In genomic region chr1:211261229-211261628, GRCh38 we compare ENCODE assay signal across 8 cellular contexts. TPM values are rescaled to one million over a fixed set of nuclear protein-coding genes. Genes with fewer than 3 reads are reported as not detected.
DNase-seq lines count a peak whose midpoint lies in the region; ATAC-seq and TF ChIP-seq lines count a peak whose summit lies in the region.

No MANE protein-coding gene starts in this region.

- H3K27me3 ChIP-seq in SJSA1 (replicated peaks): no peaks in the 10 kb centered on the region
- no peaks in the 10 kb centered on the region for H3K27me3 ChIP-seq in fibroblast of lung (ENCODE audit: control insufficient read depth, insufficient read depth, low read length)

- DNase-seq in GM12865 (ENCODE audit: low read depth) (no peak), SJSA1 (ENCODE audit: low read depth in 1 of 2, low spot score in 2 of 2) (no peak), fibroblast of lung (ENCODE audit: low read depth in 2 of 2) (no peak), retinal pigment epithelial cell (ENCODE audit: low read depth) (no peak), SW480 (ENCODE audit: low spot score) (no peak)
- DNase-seq in activated CD4-positive, alpha-beta T cell treated with anti-CD3 and anti-CD28 coated beads for 1 hour: no peak

- H3K27ac ChIP-seq in SJSA1: no peak overlapping the region
- H3K27ac ChIP-seq in fibroblast of lung (ENCODE audit: insufficient read depth, low read length): no peak overlapping the region

- no peaks in the 10 kb centered on the region for H3K9me3 ChIP-seq in SJSA1 (replicated peaks)
- no peaks in the 10 kb centered on the region for H3K9me3 ChIP-seq in fibroblast of lung (ENCODE audit: control insufficient read depth, insufficient read depth, low read depth, low read length)

- H4K20me1 ChIP-seq in fibroblast of lung (ENCODE audit: control insufficient read depth, extremely low read depth, insufficient read depth, low read length): no peaks in the 10 kb centered on the region

- H3K4me1 ChIP-seq in SJSA1 (replicated peaks) (peaks cover 14% of the 10 kb centered on the region), fibroblast of lung (ENCODE audit: control insufficient read depth, extremely low read depth, insufficient read depth, low read length) (peaks cover 6% of the 10 kb centered on the region)

- TF ChIP-seq CTCF in GM12865 (IDR thresholded peaks at IDR 0.05; ENCODE audit: insufficient read depth, low read depth, low read length, missing control alignments): no peak
- no peak for TF ChIP-seq CTCF in fibroblast of lung (conservative IDR thresholded peaks at IDR 0.05 in 1 of 2, IDR thresholded peaks at IDR 0.05 in 1 of 2; ENCODE audit: low read depth in 1 of 2, low read length in 2 of 2)
- no peak for TF ChIP-seq CTCF in retinal pigment epithelial cell (conservative IDR thresholded peaks at IDR 0.05; ENCODE audit: low read depth, low read length)

- H3K36me3 ChIP-seq in SJSA1 (peaks cover 27% of the 10 kb centered on the region), fibroblast of lung (ENCODE audit: control insufficient read depth, insufficient read depth, low read length) (no peaks in the 10 kb centered on the region)

- H3K4me3 ChIP-seq in GM12865 (ENCODE audit: low read depth, low read length) (peak overlapping the region; percentile 89), SJSA1 (peak overlapping the region; percentile 69), fibroblast of lung (replicated peaks in 1 of 4; ENCODE audit: control extremely low read depth in 1 of 4, insufficient read depth in 1 of 4, low read depth in 3 of 4, low read length in 4 of 4) (peak overlapping the region; percentile 85 to 93 (median 90)), retinal pigment epithelial cell (ENCODE audit: low read length) (peak overlapping the region; percentile 85)

- ATAC-seq in HG02588 (IDR thresholded peaks at IDR 0.05; ENCODE audit: unreplicated experiment) (no peak), GM19452 (IDR thresholded peaks at IDR 0.05; ENCODE audit: unreplicated experiment) (no peak)

- H2AFZ ChIP-seq in fibroblast of lung (ENCODE audit: low read length): peak overlapping the region; percentile 78

- peak overlapping the region; percentile 84 for H3K4me2 ChIP-seq in fibroblast of lung (ENCODE audit: extremely low read depth, insufficient read depth, low read length)

- H3K79me2 ChIP-seq in fibroblast of lung (ENCODE audit: control insufficient read depth, insufficient read depth, low read length): peaks cover 31% of the 10 kb centered on the region

- no peak overlapping the region for H3K9ac ChIP-seq in fibroblast of lung (ENCODE audit: insufficient read depth, low read length)

RNA-seq across cellular contexts. Expression of gene RCOR3, which starts 2.1 kb away (rescaled TPM):
- 13.3 and 17.5 TPM in 2 replicates for total RNA-seq in SJSA1 (2014; rRNA removed; shearing (Covaris generic))
- 17.5 and 24.9 TPM in 2 replicates for total RNA-seq in fibroblast of lung
- polyA plus RNA-seq in fibroblast of lung: 28.0 and 38.1 TPM in 2 replicates
- polyA plus RNA-seq in fibroblast of lung (2012): 20.6 and 24.4 TPM in 2 replicates
- 11.6 and 12.7 TPM in 2 replicates for polyA minus RNA-seq in fibroblast of lung (ENCODE audit: low replicate concordance)
